ENCODE assay signal across 9 cellular contexts in the genomic region with DNA sequence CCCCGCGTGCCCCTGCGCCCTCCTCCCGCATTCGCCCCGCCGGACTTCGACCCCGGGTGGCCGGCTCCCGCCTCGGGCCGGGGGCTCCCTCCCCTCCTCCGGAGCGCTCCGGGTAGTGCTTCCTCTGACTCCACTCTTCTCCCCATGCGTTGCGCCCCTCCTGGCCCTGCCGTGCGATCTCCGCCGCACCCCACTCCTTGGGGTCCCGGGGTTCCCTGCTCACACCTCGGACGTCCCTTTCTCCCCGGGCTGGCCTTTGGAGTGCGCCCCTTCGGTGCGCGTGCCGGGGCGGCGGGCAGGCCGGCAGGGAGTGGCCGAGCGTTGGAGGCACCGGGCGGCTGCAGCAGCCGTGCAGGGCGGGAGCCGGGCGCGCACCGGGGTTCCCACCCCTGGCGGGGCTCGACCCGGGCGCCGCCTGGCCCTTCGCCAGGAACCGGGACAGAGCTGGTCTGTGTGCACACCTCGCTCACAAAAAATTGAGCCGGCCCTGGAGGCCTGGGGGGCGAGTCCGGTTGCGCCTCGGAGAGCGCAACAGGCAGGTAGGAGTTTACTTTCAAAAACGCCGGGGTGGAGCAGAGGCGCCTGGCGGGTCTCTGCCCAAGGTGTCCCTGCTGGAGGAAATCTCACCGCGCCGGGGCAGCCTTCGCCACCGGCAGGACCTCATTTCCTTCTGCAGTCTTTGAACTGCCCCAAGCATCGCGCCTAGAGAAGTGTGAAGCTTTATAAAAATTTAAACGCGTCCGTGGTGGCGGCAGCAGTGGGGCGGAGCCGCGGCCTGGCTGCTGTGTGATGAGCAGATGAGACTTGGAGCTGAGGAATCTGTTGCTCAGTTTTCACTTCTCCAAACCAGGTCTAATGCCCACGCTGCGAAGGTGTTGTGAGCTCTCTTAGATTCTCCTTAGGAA. TPM values are rescaled to one million over a fixed set of nuclear protein-coding genes. Genes with fewer than 3 reads are reported as not detected.
DNase-seq lines count a peak whose midpoint lies in the region; ATAC-seq, FAIRE-seq and TF ChIP-seq lines count a peak whose summit lies in the region.
"Had no signal": no experiment of that assay in that cellular context is flagged by ENCODE, and none has a peak within 500 bp of the region (broad histone marks: within the 10 kb centered on the region; RNA-seq: fewer than 3 reads in every experiment).

No MANE protein-coding gene starts in this region.

- no peak for FAIRE-seq in kidney (lab: Jason Lieb, UNC)
- FAIRE-seq: A204.1 had no signal

- peak overlapping the region; percentile 68 for H3K4me3 Mint-ChIP-seq in MCF 10A (ENCODE audit: unreplicated experiment)

- peak overlapping the region; percentile 59 for H3K27ac Mint-ChIP-seq in MCF 10A (ENCODE audit: low read depth, unreplicated experiment)

- H3K4me1 ChIP-seq in kidney (ENCODE audit: control insufficient read depth in 1 of 2, insufficient read depth in 1 of 2, low read depth in 1 of 2, low read length in 2 of 2), result peaks cover 4 to 14% of the 10 kb centered on the region in 2 donors

- TF ChIP-seq CTCF in HL-60 (IDR thresholded peaks at IDR 0.05; ENCODE audit: insufficient read depth, low read length) (no peak), MCF 10A (IDR thresholded peaks at IDR 0.05; ENCODE audit: unreplicated experiment) (no peak), kidney (IDR thresholded peaks at IDR 0.05; ENCODE audit: borderline replicate concordance, extremely low read depth, insufficient read depth) (no peak)

- peaks cover 13% of the 10 kb centered on the region for H3K4me1 Mint-ChIP-seq in MCF 10A (ENCODE audit: insufficient read depth, unreplicated experiment)

- H3K9ac ChIP-seq in kidney (ENCODE audit: low read length in 2 of 2), result peak overlapping the region; percentile 1 to 54

- ATAC-seq in GM21447 (IDR thresholded peaks at IDR 0.05; ENCODE audit: unreplicated experiment), result peak; percentile 64

- H3K27me3 ChIP-seq in HL-60 (ENCODE audit: insufficient read depth, poor library complexity, severe bottlenecking), result no peaks in the 10 kb centered on the region

- CTCF ChIA-PET in MCF 10A (lab: Yijun Ruan, JAX), result interaction anchor here (0.5 to 4.5 kb wide), 15 partner anchors 13 to 586 kb away, joined by 3 to 25 read pairs (median 3); no protein-coding TSS in a partner anchor

- peaks cover 13% of the 10 kb centered on the region for H3K27me3 Mint-ChIP-seq in MCF 10A (ENCODE audit: insufficient read depth, unreplicated experiment)

- peaks cover 6% of the 10 kb centered on the region for H3K36me3 Mint-ChIP-seq in MCF 10A (ENCODE audit: insufficient read depth, unreplicated experiment)

- POLR2A ChIA-PET in MCF 10A (lab: Yijun Ruan, JAX), result interaction anchor here (0.5 to 3.0 kb wide), 14 partner anchors 9 to 360 kb away, joined by 3 to 18 read pairs (median 4); no protein-coding TSS in a partner anchor

- H3K9me3 ChIP-seq in kidney (ENCODE audit: control insufficient read depth in 1 of 2, low read length in 2 of 2), result no peaks in the 10 kb centered on the region

- peaks cover under 1% of the 10 kb centered on the region for H3K9me3 Mint-ChIP-seq in MCF 10A (ENCODE audit: unreplicated experiment)

- intact Hi-C loops in MCF 10A (cut with micrococcal nuclease), result loop anchor here (1.0 kb wide), 1 partner anchor 64 kb away; no protein-coding TSS in a partner anchor
- intact Hi-C loops in kidney (cut with DNase I), result no loop called here

- H3K36me3 ChIP-seq in kidney (ENCODE audit: control insufficient read depth in 1 of 2, insufficient read depth in 2 of 2, low read length in 2 of 2), result no peaks in the 10 kb centered on the region

- H3K4me3 ChIP-seq in HL-60 (replicated peaks; ENCODE audit: insufficient read depth, low read length) (peak overlapping the region; percentile 89), kidney (ENCODE audit: low read length in 2 of 2) (peak overlapping the region; percentile 69 to 73)

- BruUV-seq in MCF 10A (replicated peaks; lab: Mats Ljungman, UMichigan), result no TSS peak

- DNase-seq in DMS 273 (lab: John Stamatoyannopoulos, UW; ENCODE audit: unreplicated experiment) (peak; percentile 71), DMS 273 treated with DMSO at 0.1 percent for 48 hours (lab: John Stamatoyannopoulos, UW) (no peak), HL-60 (ENCODE audit: low read depth in 1 of 2, low spot score in 1 of 2) (peak; percentile 29 to 67), RKO (ENCODE audit: low spot score) (peak; percentile 54), MCF 10A (ENCODE audit: unreplicated experiment) (peak; percentile 52), kidney (peak; percentile 85)
- peak; percentile 14 for DNase-seq in stimulated activated CD8-positive, alpha-beta memory T cell treated with anti-CD3 and anti-CD28 coated beads, Interleukin-12 subunit alpha, Interleukin-12 subunit beta, amount 100 ng/mL, for 4 hours (ENCODE audit: low read depth)

- H3K27ac ChIP-seq in HL-60 (replicated peaks) (peak overlapping the region; percentile 64), kidney (ENCODE audit: low read depth in 2 of 2, low read length in 2 of 2) (peak overlapping the region in 1 of 2 donors; percentile 32)

RNA-seq across cellular contexts. Expression of a gene that starts 0.7 kb away (rescaled TPM):
- 10.5 and 16.4 TPM in 2 replicates for total RNA-seq in MCF 10A (2022)
- total RNA-seq in kidney, result 12.3 TPM
- 2.7 TPM for polyA plus RNA-seq in kidney (ENCODE audit: insufficient read depth, low read depth, low replicate concordance)
